In the genomic region with DNA sequence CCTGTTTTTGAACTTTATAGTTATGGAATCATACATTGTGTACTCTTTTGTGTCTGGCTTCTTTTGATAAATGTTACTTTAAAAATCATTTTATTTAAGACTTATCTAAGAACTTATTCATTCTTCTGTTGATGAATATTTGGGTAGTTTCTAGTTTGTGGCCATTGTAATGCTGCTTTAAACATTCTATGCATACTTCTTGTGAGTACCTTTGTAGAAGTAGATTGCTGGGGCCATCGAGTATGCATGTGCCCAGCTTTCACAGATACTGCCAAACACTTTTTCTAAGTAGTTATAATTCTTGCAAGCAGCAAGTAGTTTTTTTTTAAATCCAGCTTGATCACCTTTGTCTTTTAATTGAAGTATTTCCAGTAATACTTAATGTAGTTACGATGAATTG, we compare ENCODE assay signal across 29 cellular contexts.
"Had no signal": no experiment of that assay in that cellular context is flagged by ENCODE, and none has a peak within 500 bp of the region (broad histone marks: within the 10 kb centered on the region; RNA-seq: fewer than 3 reads in every experiment).

No MANE protein-coding gene starts in this region.

- H3K27me3 Mint-ChIP-seq: activated CD4-positive, alpha-beta memory T cell treated with anti-CD3 and anti-CD28 coated beads, Interleukin-2, amount 10 ng/mL, durations not matched to agents 7 days and 5 days; activated T-cell treated with anti-CD3 and anti-CD28 coated beads, Interleukin-2, amount 50 U/mL, for 24 hours; brain had no signal

- ATAC-seq: activated naive CD4-positive, alpha-beta T cell treated with anti-CD3 and anti-CD28 coated beads, Interleukin-2, amount 50 U/mL, for 72 hours; activated T-cell treated with anti-CD3 and anti-CD28 coated beads, Interleukin-2, amount 50 U/mL, for 72 hours; gastroesophageal sphincter had no signal

- H3K36me3 Mint-ChIP-seq: activated naive CD4-positive, alpha-beta T cell treated with anti-CD3 and anti-CD28 coated beads, Interleukin-2, amount 10 ng/mL, durations not matched to agents 7 days and 5 days; activated naive CD4-positive, alpha-beta T cell treated with anti-CD3 and anti-CD28 coated beads, Interleukin-2, amount 50 U/mL, for 72 hours; activated naive CD8-positive, alpha-beta T cell treated with anti-CD3 and anti-CD28 coated beads, Interleukin-2, amount 10 ng/mL, durations not matched to agents 7 days and 5 days; brain had no signal

- H3K9me3 ChIP-seq: ascending aorta, breast epithelium, colonic mucosa, esophagus squamous epithelium, gastroesophageal sphincter had no signal

- H3K27ac Mint-ChIP-seq: activated CD4-positive, alpha-beta memory T cell treated with anti-CD3 and anti-CD28 coated beads, Interleukin-2, amount 10 ng/mL, durations not matched to agents 7 days and 5 days; activated CD4-positive, alpha-beta T cell treated with anti-CD3 and anti-CD28 coated beads, Interleukin-2, amount 10 ng/mL, durations not matched to agents 7 days and 5 days; activated naive CD4-positive, alpha-beta T cell treated with anti-CD3 and anti-CD28 coated beads, Interleukin-2, amount 10 ng/mL, durations not matched to agents 7 days and 5 days; activated naive CD4-positive, alpha-beta T cell treated with anti-CD3 and anti-CD28 coated beads, Interleukin-2, amount 50 U/mL, for 72 hours; activated naive CD8-positive, alpha-beta T cell treated with anti-CD3 and anti-CD28 coated beads, Interleukin-2, amount 10 ng/mL, durations not matched to agents 7 days and 5 days; activated T-cell treated with anti-CD3 and anti-CD28 coated beads, Interleukin-2, amount 50 U/mL, for 24 hours; brain had no signal

- FAIRE-seq: endothelial cell of umbilical vein had no signal

- H3K4me1 ChIP-seq: ascending aorta, breast epithelium, colonic mucosa had no signal

- H3K27me3 ChIP-seq: ascending aorta, breast epithelium, cardiac muscle cell, colonic mucosa, esophagus squamous epithelium, gastroesophageal sphincter had no signal

- H3K27ac ChIP-seq: ascending aorta, breast epithelium, cardiac muscle cell, colonic mucosa, esophagus squamous epithelium, gastroesophageal sphincter, WERI-Rb-1 had no signal

- DNase-seq: activated CD4-positive, alpha-beta memory T cell treated with anti-CD3 and anti-CD28 coated beads, Interleukin-2, amount 10 ng/mL, durations not matched to agents 7 days and 5 days; activated CD4-positive, alpha-beta T cell treated with anti-CD3 and anti-CD28 coated beads for 4 hours; activated CD4-positive, alpha-beta T cell treated with anti-CD3 and anti-CD28 coated beads, Interleukin-2, amount 10 ng/mL, durations not matched to agents 7 days and 5 days; activated CD4-positive, alpha-beta T cell treated with anti-CD3 and anti-CD28 coated beads, Interleukin-2, amount 50 U/mL, for 4 hours; activated CD4-positive, CD25-positive, alpha-beta regulatory T cell; activated CD4-positive, CD25-positive, alpha-beta regulatory T cell treated with anti-CD3 and anti-CD28 coated beads, Interleukin-2, amount 50 U/mL, for 72 hours; activated CD8-positive, alpha-beta memory T cell treated with anti-CD3 and anti-CD28 coated beads, Interleukin-2, amount 50 U/mL, for 48 hours; activated gamma-delta T cell; activated naive CD4-positive, alpha-beta T cell; activated naive CD4-positive, alpha-beta T cell treated with anti-CD3 and anti-CD28 coated beads, Interleukin-2, amount 10 ng/mL, durations not matched to agents 7 days and 5 days; activated naive CD8-positive, alpha-beta T cell treated with anti-CD3 and anti-CD28 coated beads, Interleukin-2, amount 10 ng/mL, durations not matched to agents 7 days and 5 days; activated T-cell treated with anti-CD3 and anti-CD28 coated beads for 4 hours; activated T-cell treated with anti-CD3 and anti-CD28 coated beads, Interleukin-2, amount 50 U/mL, for 24 hours; activated T-cell treated with anti-CD3 and anti-CD28 coated beads, Interleukin-2, amount 50 U/mL, for 72 hours; central memory CD4-positive, alpha-beta T cell; cerebellar nuclear complex; colonic mucosa; effector CD8-positive, alpha-beta T cell; esophagus squamous epithelium; foreskin melanocyte; T-helper 2 cell; WERI-Rb-1 had no signal

- H3K4me3 ChIP-seq: ascending aorta, breast epithelium, cardiac muscle cell, colonic mucosa, esophagus squamous epithelium, gastroesophageal sphincter had no signal

- H3K9me3 Mint-ChIP-seq: activated CD4-positive, alpha-beta memory T cell treated with anti-CD3 and anti-CD28 coated beads, Interleukin-2, amount 10 ng/mL, durations not matched to agents 7 days and 5 days; activated CD4-positive, alpha-beta T cell treated with anti-CD3 and anti-CD28 coated beads, Interleukin-2, amount 10 ng/mL, durations not matched to agents 7 days and 5 days; activated naive CD4-positive, alpha-beta T cell treated with anti-CD3 and anti-CD28 coated beads, Interleukin-2, amount 10 ng/mL, durations not matched to agents 7 days and 5 days; activated naive CD4-positive, alpha-beta T cell treated with anti-CD3 and anti-CD28 coated beads, Interleukin-2, amount 50 U/mL, for 72 hours; activated naive CD8-positive, alpha-beta T cell treated with anti-CD3 and anti-CD28 coated beads, Interleukin-2, amount 10 ng/mL, durations not matched to agents 7 days and 5 days; activated T-cell treated with anti-CD3 and anti-CD28 coated beads, Interleukin-2, amount 50 U/mL, for 24 hours; activated T-cell treated with anti-CD3 and anti-CD28 coated beads, Interleukin-2, amount 50 U/mL, for 72 hours; brain had no signal

- H3K4me3 Mint-ChIP-seq: activated CD4-positive, alpha-beta memory T cell treated with anti-CD3 and anti-CD28 coated beads, Interleukin-2, amount 10 ng/mL, durations not matched to agents 7 days and 5 days; activated CD4-positive, alpha-beta T cell treated with anti-CD3 and anti-CD28 coated beads, Interleukin-2, amount 10 ng/mL, durations not matched to agents 7 days and 5 days; activated naive CD4-positive, alpha-beta T cell treated with anti-CD3 and anti-CD28 coated beads, Interleukin-2, amount 10 ng/mL, durations not matched to agents 7 days and 5 days; activated naive CD8-positive, alpha-beta T cell treated with anti-CD3 and anti-CD28 coated beads, Interleukin-2, amount 10 ng/mL, durations not matched to agents 7 days and 5 days; activated T-cell treated with anti-CD3 and anti-CD28 coated beads, Interleukin-2, amount 50 U/mL, for 24 hours; activated T-cell treated with anti-CD3 and anti-CD28 coated beads, Interleukin-2, amount 50 U/mL, for 72 hours; brain had no signal

- H3K4me1 Mint-ChIP-seq: activated naive CD4-positive, alpha-beta T cell treated with anti-CD3 and anti-CD28 coated beads, Interleukin-2, amount 10 ng/mL, durations not matched to agents 7 days and 5 days had no signal

- H3K36me3 ChIP-seq: ascending aorta, breast epithelium, cardiac muscle cell, colonic mucosa, esophagus squamous epithelium, gastroesophageal sphincter, WERI-Rb-1 had no signal
